Comparison of ENCODE assay signal across 1 cellular context in genomic region chr22:50469377-50470305, GRCh38.
TF ChIP-seq lines count a peak whose summit lies in the region.

No MANE protein-coding gene starts in this region.

TF ChIP-seq in K562, 482 proteins besides CTCF, POLR2A, EP300 and RAD21:
- no peak for TF ChIP-seq ZBED1 (IDR thresholded peaks at IDR 0.05)
- peak; percentile 44 for TF ChIP-seq VEZF1 (CRISPR knock-in tag; IDR thresholded peaks at IDR 0.05)
- peak; percentile 45; the same call in 1 of the 2 replicates for TF ChIP-seq EGR1 (conservative IDR thresholded peaks at IDR 0.05)
- TF ChIP-seq MAZ (CRISPR knock-in tag; conservative IDR thresholded peaks at IDR 0.05 in 1 of 2, IDR thresholded peaks at IDR 0.05 in 1 of 2), result peak in 1 of 2 experiments; percentile 41; a peak in 1 of 4 replicates
- TF ChIP-seq ZNF282 (CRISPR knock-in tag; IDR thresholded peaks at IDR 0.05), result no peak
- TF ChIP-seq FOSL1 (tag; conservative IDR thresholded peaks at IDR 0.05), result 0 out of 2 replicates have a peak, but pooled peaks have one; percentile 16
- no peak for TF ChIP-seq SNIP1 (IDR thresholded peaks at IDR 0.05; ENCODE audit: low read depth)
- peak; percentile 56 to 66; a peak in 3 of 4 replicates for TF ChIP-seq NRF1 (conservative IDR thresholded peaks at IDR 0.05 in 1 of 2, IDR thresholded peaks at IDR 0.05 in 1 of 2)
- TF ChIP-seq ZNF449 (CRISPR knock-in tag; IDR thresholded peaks at IDR 0.05), result no peak
- no peak for TF ChIP-seq NELFE (IDR thresholded peaks at IDR 0.05; ENCODE audit: insufficient read depth, insufficient read length)
- no peak for TF ChIP-seq SNAPC5 (CRISPR knock-in tag; IDR thresholded peaks at IDR 0.05)
- no peak for TF ChIP-seq CREBBP (IDR thresholded peaks at IDR 0.05; ENCODE audit: low read depth, low read length)
- TF ChIP-seq HCFC1 (IDR thresholded peaks at IDR 0.05; ENCODE audit: low read depth, low read length), result no peak
- peak; percentile 80; the same call in 1 of the 2 replicates for TF ChIP-seq ZBTB7A (IDR thresholded peaks at IDR 0.05; ENCODE audit: borderline replicate concordance, control insufficient read depth, low read depth, low read length)
- no peak for TF ChIP-seq ZFP1 (CRISPR knock-in tag; IDR thresholded peaks at IDR 0.05)
- TF ChIP-seq POU5F1 (IDR thresholded peaks at IDR 0.05; ENCODE audit: borderline replicate concordance, low read depth, low read length, partially characterized antibody), result no peak
- no peak for TF ChIP-seq BRD4 (IDR thresholded peaks at IDR 0.05)
- no peak for TF ChIP-seq ZNF124 (CRISPR knock-in tag; IDR thresholded peaks at IDR 0.05)
- TF ChIP-seq SMAD4 (CRISPR knock-in tag; conservative IDR thresholded peaks at IDR 0.05), result peak; percentile 48; the same call in 1 of the 2 replicates
- TF ChIP-seq TBL1XR1 (IDR thresholded peaks at IDR 0.05; ENCODE audit: low read length in 2 of 2), result no peak
- no peak for TF ChIP-seq MEF2D (tag; conservative IDR thresholded peaks at IDR 0.05; ENCODE audit: low read depth)
- TF ChIP-seq XRCC5 (IDR thresholded peaks at IDR 0.05; ENCODE audit: low read depth, low read length), result no peak
- TF ChIP-seq XRCC4 (IDR thresholded peaks at IDR 0.05; ENCODE audit: extremely low read depth, insufficient read depth, insufficient read length), result no peak
- no peak for TF ChIP-seq ZNF511 (CRISPR knock-in tag; IDR thresholded peaks at IDR 0.05)
- TF ChIP-seq NR0B1 (IDR thresholded peaks at IDR 0.05; ENCODE audit: partially characterized antibody), result no peak
- TF ChIP-seq JUND (IDR thresholded peaks at IDR 0.05; ENCODE audit: borderline replicate concordance, low read depth, low read length), result peak; percentile 21; the same call in 1 of the 2 replicates
- TF ChIP-seq JUND (tag; IDR thresholded peaks at IDR 0.05; ENCODE audit: borderline replicate concordance, low read depth, low read length), result no peak; the same call in 2 of the 3 replicates
- no peak for TF ChIP-seq BCOR (IDR thresholded peaks at IDR 0.05)
- TF ChIP-seq YY1 (IDR thresholded peaks at IDR 0.05; ENCODE audit: borderline replicate concordance in 1 of 3, control insufficient read depth in 1 of 3, extremely low read depth in 1 of 3, insufficient read depth in 3 of 3, insufficient read length in 1 of 3, insufficient replicate concordance in 2 of 3, low read depth in 1 of 3, low read length in 2 of 3), result no peak
- peak; percentile 15; the same call in 1 of the 2 replicates for TF ChIP-seq CBFA2T3 (IDR thresholded peaks at IDR 0.05)
- no peak for TF ChIP-seq ZC3H8 (IDR thresholded peaks at IDR 0.05)
- no peak for TF ChIP-seq NR4A1 (CRISPR knock-in tag; IDR thresholded peaks at IDR 0.05)
- no peak for TF ChIP-seq NR4A1 (tag; IDR thresholded peaks at IDR 0.05)
- TF ChIP-seq ETV5 (CRISPR knock-in tag; IDR thresholded peaks at IDR 0.05; ENCODE audit: low read depth), result 0 out of 2 replicates have a peak, but pooled peaks have one; percentile 40
- TF ChIP-seq ARID1B (IDR thresholded peaks at IDR 0.05), result 0 out of 2 replicates have a peak, but pooled peaks have one; percentile 29
- peak in 1 of 2 experiments; percentile 9; a peak in 1 of 4 replicates for TF ChIP-seq SIN3A (IDR thresholded peaks at IDR 0.05; ENCODE audit: borderline replicate concordance in 2 of 2, control insufficient read depth in 1 of 2, low read depth in 2 of 2, low read length in 2 of 2)
- peak; percentile 41; the same call in 1 of the 2 replicates for TF ChIP-seq CREM (IDR thresholded peaks at IDR 0.05; ENCODE audit: low read depth)
- peak; percentile 63; the same call in 1 of the 2 replicates for TF ChIP-seq TFAP4 (CRISPR knock-in tag; IDR thresholded peaks at IDR 0.05; ENCODE audit: borderline replicate concordance)
